In the genomic region with DNA sequence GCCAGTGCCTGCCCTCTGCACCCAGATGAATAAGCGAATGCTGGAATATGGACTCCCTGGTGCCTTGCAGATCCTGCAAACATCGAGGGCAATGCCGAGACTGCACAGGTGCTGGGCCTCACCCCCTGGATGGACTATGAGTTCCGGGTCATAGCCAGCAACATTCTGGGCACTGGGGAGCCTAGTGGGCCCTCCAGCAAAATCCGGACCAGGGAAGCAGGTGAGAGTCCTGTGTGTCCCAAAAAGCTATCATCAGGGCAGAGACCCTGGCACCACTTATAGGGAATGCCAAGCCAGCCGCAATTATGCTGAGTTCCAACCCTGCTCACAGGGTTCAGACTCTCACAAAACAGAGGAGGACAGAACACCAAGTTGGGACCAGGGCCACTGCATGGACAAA, we compare ENCODE assay signal across 28 cellular contexts. TPM values are rescaled to one million over a fixed set of nuclear protein-coding genes. Genes with fewer than 3 reads are reported as not detected.
"Had no signal": no experiment of that assay in that cellular context is flagged by ENCODE, and none has a peak within 500 bp of the region (broad histone marks: within the 10 kb centered on the region; RNA-seq: fewer than 3 reads in every experiment).

No MANE protein-coding gene starts in this region.

- H3K27me3 Mint-ChIP-seq: effector memory CD8-positive, alpha-beta T cell had no signal

- H3K4me3 Mint-ChIP-seq: effector memory CD8-positive, alpha-beta T cell; immature natural killer cell; mesothelial cell of epicardium; naive B cell; natural killer cell treated with Interleukin-12 subunit alpha and Interleukin-12 subunit beta and Interleukin-15 and Interleukin-18, amount 100 ng/mL, for 72 hours; neural crest cell had no signal

- ATAC-seq: effector memory CD8-positive, alpha-beta T cell; left ventricle myocardium superior; lower lobe of right lung; mucosa of descending colon; natural killer cell treated with Interleukin-12 subunit alpha and Interleukin-12 subunit beta and Interleukin-15 and Interleukin-18, amount 100 ng/mL, for 72 hours; psoas muscle; right cardiac atrium had no signal

- H3K9me3 ChIP-seq: colonic mucosa, esophagus squamous epithelium, lower lobe of right lung, mucosa of descending colon, psoas muscle, stomach, testis, tibial artery, upper lobe of left lung, uterus had no signal

- H3K27me3 ChIP-seq: colonic mucosa, testis, tibial artery, upper lobe of left lung, uterus had no signal

- H3K27ac ChIP-seq: colonic mucosa, esophagus squamous epithelium, lower lobe of right lung, psoas muscle, skin epidermis, stomach, testis, tibial artery, upper lobe of left lung, uterus had no signal

- H3K36me3 ChIP-seq: colonic mucosa, esophagus squamous epithelium, lower lobe of right lung, stomach, tibial artery, upper lobe of left lung, uterus had no signal

- H3K4me1 Mint-ChIP-seq: immature natural killer cell, mesothelial cell of epicardium, naive B cell had no signal

- H3K9me3 Mint-ChIP-seq: effector memory CD8-positive, alpha-beta T cell; immature natural killer cell; mesothelial cell of epicardium; naive B cell; natural killer cell treated with Interleukin-12 subunit alpha and Interleukin-12 subunit beta and Interleukin-15 and Interleukin-18, amount 100 ng/mL, for 72 hours; neural crest cell had no signal

- H3K4me3 ChIP-seq: colonic mucosa, esophagus squamous epithelium, lower lobe of right lung, mucosa of descending colon, psoas muscle, skin epidermis, stomach, testis, tibial artery, upper lobe of left lung, uterus had no signal

- H3K27ac Mint-ChIP-seq: effector memory CD8-positive, alpha-beta T cell; immature natural killer cell; mesothelial cell of epicardium; natural killer cell treated with Interleukin-12 subunit alpha and Interleukin-12 subunit beta and Interleukin-15 and Interleukin-18, amount 100 ng/mL, for 72 hours had no signal

- DNase-seq: cerebellar nuclear complex; colonic mucosa; dermis blood vessel endothelial cell; effector memory CD8-positive, alpha-beta T cell; erythroblast; esophagus squamous epithelium; hypothalamus; immature natural killer cell; left ventricle myocardium superior; lower lobe of right lung; mucosa of descending colon; naive B cell; right cardiac atrium; stimulated activated CD4-positive, alpha-beta T cell treated with anti-CD3 and anti-CD28 coated beads, Interleukin-1b, Interleukin-23, amount 100 ng/mL, for 48 hours; stimulated activated CD4-positive, alpha-beta T cell treated with anti-CD3 and anti-CD28 coated beads, Interleukin-4, amount 100 ng/mL, for 1 hour; stimulated activated CD8-positive, alpha-beta memory T cell treated with anti-CD3 and anti-CD28 coated beads, Interleukin-4, amount 100 ng/mL, for 48 hours; stimulated activated naive CD4-positive, alpha-beta T cell treated with Interleukin-2 at 50 U/mL for 16 hours; stomach; testis; upper lobe of left lung; uterus had no signal

- H3K36me3 Mint-ChIP-seq: immature natural killer cell; mesothelial cell of epicardium; naive B cell; natural killer cell treated with Interleukin-12 subunit alpha and Interleukin-12 subunit beta and Interleukin-15 and Interleukin-18, amount 100 ng/mL, for 72 hours had no signal

- H3K4me1 ChIP-seq: colonic mucosa, esophagus squamous epithelium, lower lobe of right lung, psoas muscle, stomach, testis, tibial artery, upper lobe of left lung, uterus had no signal

RNA-seq across cellular contexts. Expression of a gene that starts 24.0 kb away (rescaled TPM):
- total RNA-seq: dermis blood vessel endothelial cell; lower lobe of right lung; natural killer cell treated with Interleukin-12 subunit alpha and Interleukin-12 subunit beta and Interleukin-15 and Interleukin-18, amount 100 ng/mL, for 72 hours; osteocyte; upper lobe of left lung had no signal
